ENCODE assay signal across 12 cellular contexts in genomic region chr7:611281-611810, GRCh38.
DNase-seq lines count a peak whose midpoint lies in the region; ATAC-seq lines count a peak whose summit lies in the region.
"Had no signal": no experiment of that assay in that cellular context is flagged by ENCODE, and none has a peak within 500 bp of the region (broad histone marks: within the 10 kb centered on the region; RNA-seq: fewer than 3 reads in every experiment).

No MANE protein-coding gene starts in this region.

- no peak overlapping the region for H3K4me3 ChIP-seq in CD4-positive, alpha-beta memory T cell (ENCODE audit: low read length in 2 of 2)
- H3K4me3 ChIP-seq in right cardiac atrium (ENCODE audit: low read length), result no peak overlapping the region
- no peak overlapping the region for H3K4me3 ChIP-seq in skin epidermis
- H3K4me3 ChIP-seq: GM23248 had no signal

- no peak for ATAC-seq in activated T-helper 17 cell treated with anti-CD3 and anti-CD28 coated beads, Interleukin-2, amount 50 U/mL, for 72 hours (replicated peaks)
- ATAC-seq in right cardiac atrium (no peak), HG02973 (IDR thresholded peaks at IDR 0.05; ENCODE audit: unreplicated experiment) (no peak)

- peaks cover 0 to under 1% (median 0%) of the 10 kb centered on the region in 8 donors for H3K9me3 Mint-ChIP-seq in CD4-positive, alpha-beta memory T cell
- H3K9me3 Mint-ChIP-seq in activated T-helper 17 cell treated with anti-CD3 and anti-CD28 coated beads, Interleukin-2, amount 50 U/mL, for 72 hours, result no peaks in the 10 kb centered on the region

- H3K27ac ChIP-seq in CD4-positive, alpha-beta memory T cell (ENCODE audit: low read depth, low read length), result no peak overlapping the region
- H3K27ac ChIP-seq in right cardiac atrium (ENCODE audit: low read length), result peak overlapping the region; percentile 63
- H3K27ac ChIP-seq in skin epidermis, result peak overlapping the region in 11 of 21 experiments; percentile 18 to 75 (median 49)
- H3K27ac ChIP-seq: GM23248 had no signal

- 76% methylated on average over 14 of the region's 14 CpGs for WGBS in right cardiac atrium

- no peaks in the 10 kb centered on the region for H3K27me3 ChIP-seq in CD4-positive, alpha-beta memory T cell (ENCODE audit: insufficient read depth, low read length)
- no peaks in the 10 kb centered on the region for H3K27me3 ChIP-seq in right cardiac atrium (ENCODE audit: control insufficient read depth, insufficient read depth)

- peaks cover 28% of the 10 kb centered on the region for H3K4me1 ChIP-seq in CD4-positive, alpha-beta memory T cell (ENCODE audit: insufficient read depth, low read length)
- no peaks in the 10 kb centered on the region for H3K4me1 ChIP-seq in right cardiac atrium (ENCODE audit: control insufficient read depth, insufficient read depth, low read length)

- CTCF ChIA-PET in CD4-positive, alpha-beta memory T cell (lab: Charles Lee; ENCODE audit: partially characterized antibody), result interaction anchor here (1.3 kb wide), 1 partner anchor 9 kb away, joined by 4 read pairs; no protein-coding TSS in a partner anchor

- peaks cover 13 to 54% (median 27%) of the 10 kb centered on the region in 4 donors for H3K4me1 Mint-ChIP-seq in CD4-positive, alpha-beta memory T cell
- H3K4me1 Mint-ChIP-seq in activated T-helper 17 cell treated with anti-CD3 and anti-CD28 coated beads, Interleukin-2, amount 50 U/mL, for 72 hours, result peaks cover 21% of the 10 kb centered on the region

- intact Hi-C loops in CD4-positive, alpha-beta memory T cell (cut with micrococcal nuclease), result no loop called here
- intact Hi-C loops in right cardiac atrium (cut with DNase I), result no loop called here

- H3K4me3 Mint-ChIP-seq in CD4-positive, alpha-beta memory T cell, result peak overlapping the region in 2 of 8 donors; percentile 7 to 46
- H3K4me3 Mint-ChIP-seq in activated T-helper 17 cell treated with anti-CD3 and anti-CD28 coated beads, Interleukin-2, amount 50 U/mL, for 72 hours, result no peak overlapping the region
- H3K4me3 Mint-ChIP-seq: neural crest cell had no signal

- POLR2A ChIA-PET in CD4-positive, alpha-beta memory T cell (lab: Charles Lee; ENCODE audit: partially characterized antibody), result no interaction called here

- H3K27me3 Mint-ChIP-seq in CD4-positive, alpha-beta memory T cell, result no peaks in the 10 kb centered on the region
- H3K27me3 Mint-ChIP-seq in activated T-helper 17 cell treated with anti-CD3 and anti-CD28 coated beads, Interleukin-2, amount 50 U/mL, for 72 hours, result no peaks in the 10 kb centered on the region

- H3K9me3 ChIP-seq in CD4-positive, alpha-beta memory T cell (ENCODE audit: control insufficient read depth in 1 of 2, low read length in 2 of 2), result no peaks in the 10 kb centered on the region
- H3K9me3 ChIP-seq in right cardiac atrium (ENCODE audit: control insufficient read depth, low read length), result no peaks in the 10 kb centered on the region

- no peak for DNase-seq in CD4-positive, alpha-beta memory T cell
- no peak for DNase-seq in right cardiac atrium
- no peak for DNase-seq in COR-L47 (lab: John Stamatoyannopoulos, UW)
- no peak for DNase-seq in DMS79 (lab: John Stamatoyannopoulos, UW)
- no peak for DNase-seq in NCI-H1092 treated with DMSO at 0.1 percent for 48 hours (lab: John Stamatoyannopoulos, UW)
- DNase-seq: NCI-H510A treated with DMSO at 0.1 percent for 48 hours had no signal

- no peaks in the 10 kb centered on the region for H3K36me3 ChIP-seq in CD4-positive, alpha-beta memory T cell (ENCODE audit: insufficient read depth, low read length)

- peaks cover 0 to 6% of the 10 kb centered on the region in 2 donors for H3K36me3 Mint-ChIP-seq in CD4-positive, alpha-beta memory T cell
- H3K36me3 Mint-ChIP-seq in activated T-helper 17 cell treated with anti-CD3 and anti-CD28 coated beads, Interleukin-2, amount 50 U/mL, for 72 hours (ENCODE audit: low read depth), result peaks cover 32% of the 10 kb centered on the region
- H3K36me3 Mint-ChIP-seq: brain had no signal

- peak overlapping the region in 6 of 7 donors; percentile 35 to 85 (median 80) for H3K27ac Mint-ChIP-seq in CD4-positive, alpha-beta memory T cell
- peak overlapping the region; percentile 50 for H3K27ac Mint-ChIP-seq in activated T-helper 17 cell treated with anti-CD3 and anti-CD28 coated beads, Interleukin-2, amount 50 U/mL, for 72 hours
